10 cellular contexts compared by ENCODE assay signal in the genomic region with DNA sequence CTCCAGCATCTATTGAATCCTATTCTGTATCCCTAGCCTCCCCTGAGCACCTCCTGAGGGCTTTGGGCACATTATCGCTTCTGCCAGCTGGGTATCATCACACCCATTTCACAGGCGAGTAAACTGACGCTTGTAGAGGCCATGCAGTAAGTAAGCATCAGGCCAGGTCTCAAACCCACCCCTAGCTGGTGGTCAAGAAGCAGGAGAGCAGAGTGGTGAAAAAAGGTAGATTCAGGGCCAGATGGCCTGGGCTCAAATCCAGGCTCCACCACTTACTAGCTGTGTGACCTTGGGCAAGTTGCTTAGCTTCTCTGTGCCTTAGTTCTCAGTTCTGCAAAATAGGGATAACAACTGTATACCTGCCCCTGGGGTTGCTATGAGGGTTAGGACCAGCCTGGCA. TPM values are rescaled to one million over a fixed set of nuclear protein-coding genes. Genes with fewer than 3 reads are reported as not detected.
"Had no signal": no experiment of that assay in that cellular context is flagged by ENCODE, and none has a peak within 500 bp of the region (broad histone marks: within the 10 kb centered on the region; RNA-seq: fewer than 3 reads in every experiment).

No MANE protein-coding gene starts in this region.

- H3K9ac ChIP-seq: GM23248 had no signal

- DNase-seq: GM23248, GOT3, H9, HCEC 1CT, HFFc6, KG1 had no signal

- H3K4me3 ChIP-seq: GM23248 had no signal

- H3K27ac ChIP-seq: GM23248 had no signal

- FAIRE-seq: H54, HTR-8/SVneo had no signal

- H2AFZ ChIP-seq: GM23248 had no signal

RNA-seq across cellular contexts. Expression of gene GRM4, which starts 19.9 kb away (rescaled TPM):
- total RNA-seq: HT-29 had no signal
- polyA plus RNA-seq: IgD-negative memory B cell had no signal
